ENCODE assay signal across 16 cellular contexts in genomic region chr17:49985310-49985990, GRCh38. TPM values are rescaled to one million over a fixed set of nuclear protein-coding genes. Genes with fewer than 3 reads are reported as not detected.
A peak's percentile ranks its signal among the peaks of the same experiment; 100 is the strongest.
DNase-seq lines count a peak whose midpoint lies in the region; ATAC-seq and TF ChIP-seq lines count a peak whose summit lies in the region.
"Had no signal": no experiment of that assay in that cellular context is flagged by ENCODE, and none has a peak within 500 bp of the region (broad histone marks: within the 10 kb centered on the region; RNA-seq: fewer than 3 reads in every experiment).

No MANE protein-coding gene starts in this region.

- H3K4me1 ChIP-seq in BLaER1 (peaks cover 56% of the 10 kb centered on the region), upper lobe of left lung (peaks cover 0 to 4% (median 2%) of the 10 kb centered on the region in 4 donors)

- CTCF ChIA-PET in RWPE1 (lab: Yijun Ruan, JAX) = interaction anchor here (0.6 kb wide), 1 partner anchor 96 kb away, joined by 5 read pairs; no protein-coding TSS in a partner anchor

- no peak overlapping the region for H3K27ac ChIP-seq in BLaER1
- peak overlapping the region; percentile 90 for H3K27ac ChIP-seq in RWPE1
- no peak overlapping the region for H3K27ac ChIP-seq in upper lobe of left lung

- DNase-seq in H7 = peak; percentile 16
- no peak for DNase-seq in RWPE1 (ENCODE audit: low spot score)
- DNase-seq in myocyte (ENCODE audit: low read depth) = peak; percentile 17
- DNase-seq in GM10266 (ENCODE audit: extremely low spot score) = no peak
- DNase-seq in HuH-7 (ENCODE audit: low spot score) = no peak
- no peak for DNase-seq in upper lobe of left lung
- DNase-seq in stimulated activated CD4-positive, alpha-beta T cell treated with anti-CD3 and anti-CD28 coated beads, Interleukin-4, amount 100 ng/mL, for 1 hour = no peak
- DNase-seq: ACHN, NCI-H446 treated with DMSO at 0.1 percent for 48 hours, NCI-H774, T-helper 1 cell had no signal

- ATAC-seq in upper lobe of left lung (ENCODE audit: low FRiP score in 2 of 2) = no peak
- ATAC-seq: GM12878, HCT116 had no signal

- no peak for TF ChIP-seq CTCF in RWPE1 (conservative IDR thresholded peaks at IDR 0.05; ENCODE audit: low read depth)
- no peak for TF ChIP-seq CTCF in GM10266 (IDR thresholded peaks at IDR 0.05; ENCODE audit: control insufficient read depth, insufficient read depth, low read depth, missing control alignments)
- no peak for TF ChIP-seq CTCF in upper lobe of left lung (IDR thresholded peaks at IDR 0.05)

- H3K9me3 ChIP-seq in BLaER1 (no peaks in the 10 kb centered on the region), upper lobe of left lung (no peaks in the 10 kb centered on the region)

- H3K9ac ChIP-seq in BLaER1 = no peak overlapping the region

- TF ChIP-seq POLR2A in upper lobe of left lung (IDR thresholded peaks at IDR 0.05) = no peak

- H3K4me3 ChIP-seq in BLaER1 (no peak overlapping the region), H7 (ENCODE audit: insufficient read depth, low read depth, low read length) (no peak overlapping the region), upper lobe of left lung (no peak overlapping the region)
- H3K4me3 ChIP-seq: GM12878 had no signal

- H3K36me3 ChIP-seq in BLaER1 = no peaks in the 10 kb centered on the region
- no peaks in the 10 kb centered on the region for H3K36me3 ChIP-seq in H7 (replicated peaks; ENCODE audit: control insufficient read depth, insufficient read depth, low read length)
- H3K36me3 ChIP-seq in upper lobe of left lung = no peaks in the 10 kb centered on the region

- H3K27me3 ChIP-seq in BLaER1 (peaks cover 3% of the 10 kb centered on the region; the same call in 1 of the 2 replicates), H7 (ENCODE audit: control insufficient read depth, insufficient read depth, low read length) (peaks cover 49% of the 10 kb centered on the region), upper lobe of left lung (peaks cover 0 to 4% (median 0%) of the 10 kb centered on the region in 4 donors)

- WGBS in upper lobe of left lung, 2 donors = 58 to 62% methylated on average over 3 of the region's 3 CpGs

- H4K20me1 ChIP-seq in BLaER1 = peaks cover 4% of the 10 kb centered on the region; the same call in 1 of the 2 replicates

- H3K4me2 ChIP-seq in BLaER1 = peak overlapping the region; percentile 75

- POLR2A ChIA-PET in RWPE1 (lab: Yijun Ruan, JAX; ENCODE audit: low non-redundant PET) = no interaction called here

- no peak for TF ChIP-seq EP300 in upper lobe of left lung (IDR thresholded peaks at IDR 0.05)

RNA-seq across cellular contexts. Expression of gene DLX3, which starts 9.6 kb away (rescaled TPM):
- total RNA-seq in H7 (2014; rRNA removed; shearing (Covaris generic)) = not detected in 2 replicates
- total RNA-seq in myocyte (0.13 and 1.1 TPM in 2 replicates), upper lobe of left lung (under 1 TPM in 4 of 6 donors, not detected in 2; 0.20 to 0.91 (median 0.54) TPM)
- 0.05 TPM for polyA plus RNA-seq in myocyte (2012)
- total RNA-seq: GM12878, RPMI7951, SK-MEL-5 had no signal
- polyA plus RNA-seq: GM12878 had no signal

RNA-seq across cellular contexts. Expression of gene DLX4, which starts 16.5 kb away (rescaled TPM):
- total RNA-seq in H7 (2014; rRNA removed; shearing (Covaris generic)) = 1.0 and 1.1 TPM in 2 replicates
- total RNA-seq in myocyte (not detected in 2 replicates), upper lobe of left lung (10 to 100 TPM in 1 of 6 donors, 1 to 10 TPM in 4, under 1 TPM in 1; 0.61 to 12.7 (median 2.5) TPM)
- polyA plus RNA-seq in myocyte (2012) = 0.33 TPM
- total RNA-seq: RPMI7951 had no signal

Comparison
In these comparisons a context has a peak if more than half of its experiments do, and no peak if none do; other contexts are left out.
1. DNase-seq: peak in H7 (single experiment) and myocyte (single experiment); none in RWPE1 (single experiment), GM10266 (single experiment), HuH-7 (single experiment), upper lobe of left lung (0 of 2) and stimulated activated CD4-positive, alpha-beta T cell treated with anti-CD3 and anti-CD28 coated beads, Interleukin-4, amount 100 ng/mL, for 1 hour (single experiment).